Comparison of ENCODE assay signal across 14 cellular contexts in genomic region chr9:136695435-136695895, GRCh38. TPM values are rescaled to one million over a fixed set of nuclear protein-coding genes. Genes with fewer than 3 reads are reported as not detected.
DNase-seq lines count a peak whose midpoint lies in the region; ATAC-seq and TF ChIP-seq lines count a peak whose summit lies in the region.
"Had no signal": no experiment of that assay in that cellular context is flagged by ENCODE, and none has a peak within 500 bp of the region (broad histone marks: within the 10 kb centered on the region; RNA-seq: fewer than 3 reads in every experiment).

No MANE protein-coding gene starts in this region.

- peaks cover 0 to 18% (median 0%) of the 10 kb centered on the region in 11 experiments; a peak in 4 of 22 replicates for H3K27me3 ChIP-seq in BLaER1 treated with 17β-estradiol and CSF1 and Interleukin-3, amounts not matched to agents 10 nM and 100 nM
- H3K27me3 ChIP-seq in SJCRH30 = peaks cover 24% of the 10 kb centered on the region
- H3K27me3 ChIP-seq in liver (ENCODE audit: control insufficient read depth in 4 of 4, insufficient read depth in 4 of 4, low read length in 3 of 4) = no peaks in the 10 kb centered on the region

- H3K27ac ChIP-seq in BLaER1 treated with 17β-estradiol and CSF1 and Interleukin-3, amounts not matched to agents 10 nM and 100 nM = peak overlapping the region in 7 of 11 experiments; percentile 57 to 69 (median 67); a peak in 11 of 22 replicates
- H3K27ac ChIP-seq in SJCRH30 = peak overlapping the region; percentile 38
- peak overlapping the region; percentile 61 to 77 for H3K27ac ChIP-seq in liver (ENCODE audit: low read depth in 1 of 2, low read length in 2 of 2)
- H3K27ac ChIP-seq: dorsolateral prefrontal cortex had no signal

- H3K36me3 Mint-ChIP-seq in activated naive CD4-positive, alpha-beta T cell treated with anti-CD3 and anti-CD28 coated beads, Interleukin-2, amount 10 ng/mL, durations not matched to agents 7 days and 5 days = no peaks in the 10 kb centered on the region
- H3K36me3 Mint-ChIP-seq in naive thymus-derived CD8-positive, alpha-beta T cell = no peaks in the 10 kb centered on the region
- no peaks in the 10 kb centered on the region for H3K36me3 Mint-ChIP-seq in natural killer cell

- H3K9me3 Mint-ChIP-seq in activated naive CD4-positive, alpha-beta T cell treated with anti-CD3 and anti-CD28 coated beads, Interleukin-2, amount 10 ng/mL, durations not matched to agents 7 days and 5 days = no peaks in the 10 kb centered on the region
- no peaks in the 10 kb centered on the region for H3K9me3 Mint-ChIP-seq in naive thymus-derived CD8-positive, alpha-beta T cell
- no peaks in the 10 kb centered on the region for H3K9me3 Mint-ChIP-seq in natural killer cell
- H3K9me3 Mint-ChIP-seq: activated T-helper 1 cell treated with anti-CD3 and anti-CD28 coated beads, Interleukin-12 subunit alpha, Interleukin-12 subunit beta, Interleukin-2, Interleukin-4 antibody, amounts not matched to agents 30 ng/mL and 10 ng/mL and 1 ng/mL, durations not matched to agents 14 hours and 24 hours and 36 hours had no signal

- 30% methylated on average over 10 of the region's 10 CpGs for WGBS in liver

- no peaks in the 10 kb centered on the region for H3K36me3 ChIP-seq in BLaER1 treated with 17β-estradiol and CSF1 and Interleukin-3, amounts not matched to agents 10 nM and 100 nM
- H3K36me3 ChIP-seq in SJCRH30 (no peaks in the 10 kb centered on the region), liver (ENCODE audit: control insufficient read depth in 4 of 4, insufficient read depth in 3 of 4, low read depth in 1 of 4, low read length in 3 of 4) (no peaks in the 10 kb centered on the region)

- H3K4me1 ChIP-seq in BLaER1 treated with 17β-estradiol and CSF1 and Interleukin-3, amounts not matched to agents 10 nM and 100 nM = peaks cover 64 to 94% (median 85%) of the 10 kb centered on the region in 10 experiments
- peaks cover 34% of the 10 kb centered on the region for H3K4me1 ChIP-seq in SJCRH30
- H3K4me1 ChIP-seq in liver (ENCODE audit: control insufficient read depth in 4 of 4, insufficient read depth in 4 of 4, low read length in 3 of 4) = peaks cover 28 to 71% (median 63%) of the 10 kb centered on the region in 4 donors

- H3K4me2 ChIP-seq in BLaER1 treated with 17β-estradiol and CSF1 and Interleukin-3, amounts not matched to agents 10 nM and 100 nM = peak overlapping the region; percentile 53 to 97 (median 85); a peak in 21 of 22 replicates

- TF ChIP-seq CTCF in liver (IDR thresholded peaks at IDR 0.05; ENCODE audit: low read depth, low read length, missing input control) (no peak), natural killer cell (IDR thresholded peaks at IDR 0.05) (no peak)

- peak overlapping the region in 7 of 11 experiments; percentile 31 to 62 (median 43); a peak in 14 of 22 replicates for H3K9ac ChIP-seq in BLaER1 treated with 17β-estradiol and CSF1 and Interleukin-3, amounts not matched to agents 10 nM and 100 nM
- peak overlapping the region in 1 of 2 donors; percentile 52 for H3K9ac ChIP-seq in liver (ENCODE audit: low read depth in 1 of 2, low read length in 2 of 2)

- H3K27ac Mint-ChIP-seq in activated naive CD4-positive, alpha-beta T cell treated with anti-CD3 and anti-CD28 coated beads, Interleukin-2, amount 10 ng/mL, durations not matched to agents 7 days and 5 days = no peak overlapping the region
- H3K27ac Mint-ChIP-seq in naive thymus-derived CD8-positive, alpha-beta T cell = peak overlapping the region in 1 of 10 donors; percentile 6
- H3K27ac Mint-ChIP-seq in natural killer cell = no peak overlapping the region
- H3K27ac Mint-ChIP-seq: activated T-helper 1 cell treated with anti-CD3 and anti-CD28 coated beads, Interleukin-12 subunit alpha, Interleukin-12 subunit beta, Interleukin-2, Interleukin-4 antibody, amounts not matched to agents 30 ng/mL and 10 ng/mL and 1 ng/mL, durations not matched to agents 14 hours and 24 hours and 36 hours had no signal

- ATAC-seq in naive thymus-derived CD8-positive, alpha-beta T cell = no peak
- no peak for ATAC-seq in natural killer cell
- ATAC-seq: sciatic nerve had no signal

- peaks cover 4% of the 10 kb centered on the region for H3K4me1 Mint-ChIP-seq in activated naive CD4-positive, alpha-beta T cell treated with anti-CD3 and anti-CD28 coated beads, Interleukin-2, amount 10 ng/mL, durations not matched to agents 7 days and 5 days
- peaks cover 5 to 31% (median 20%) of the 10 kb centered on the region in 4 donors for H3K4me1 Mint-ChIP-seq in naive thymus-derived CD8-positive, alpha-beta T cell
- no peaks in the 10 kb centered on the region for H3K4me1 Mint-ChIP-seq in natural killer cell

- DNase-seq in NCI-H1417 (lab: John Stamatoyannopoulos, UW) = peak; percentile 39 to 98 (median 94)
- DNase-seq in SJCRH30 = peak; percentile 71 to 72
- DNase-seq in activated naive CD4-positive, alpha-beta T cell (lab: John Stamatoyannopoulos, UW) = no peak
- no peak for DNase-seq in activated naive CD4-positive, alpha-beta T cell treated with anti-CD3 and anti-CD28 coated beads, Interleukin-2, amount 10 ng/mL, durations not matched to agents 7 days and 5 days
- no peak for DNase-seq in naive thymus-derived CD8-positive, alpha-beta T cell
- no peak for DNase-seq in natural killer cell
- DNase-seq: AML-193, NCI-H1694 had no signal

- no peaks in the 10 kb centered on the region; a peak in 1 of 22 replicates for H4K20me1 ChIP-seq in BLaER1 treated with 17β-estradiol and CSF1 and Interleukin-3, amounts not matched to agents 10 nM and 100 nM

- H3K27me3 Mint-ChIP-seq in activated naive CD4-positive, alpha-beta T cell treated with anti-CD3 and anti-CD28 coated beads, Interleukin-2, amount 10 ng/mL, durations not matched to agents 7 days and 5 days = peaks cover 78% of the 10 kb centered on the region
- H3K27me3 Mint-ChIP-seq in naive thymus-derived CD8-positive, alpha-beta T cell = peaks cover 0 to 9% (median 0%) of the 10 kb centered on the region in 5 donors
- peaks cover 11 to 12% of the 10 kb centered on the region in 2 donors for H3K27me3 Mint-ChIP-seq in natural killer cell (ENCODE audit: low read depth in 2 of 2)

- peak; percentile 32 to 47 for TF ChIP-seq RAD21 in liver (IDR thresholded peaks at IDR 0.05)

- no peaks in the 10 kb centered on the region for H3K9me3 ChIP-seq in BLaER1 treated with 17β-estradiol and CSF1 and Interleukin-3, amounts not matched to agents 10 nM and 100 nM (replicated peaks in 1 of 11)
- H3K9me3 ChIP-seq in SJCRH30 (replicated peaks) (no peaks in the 10 kb centered on the region), liver (ENCODE audit: control insufficient read depth in 4 of 4, low read length in 3 of 4) (no peaks in the 10 kb centered on the region)

- POLR2A ChIA-PET in naive thymus-derived CD8-positive, alpha-beta T cell (lab: Charles Lee) = interaction anchor here (1.4 kb wide), 1 partner anchor 26 kb away, joined by 3 read pairs; no protein-coding TSS in a partner anchor

- intact Hi-C loops in natural killer cell (cut with micrococcal nuclease) = no loop called here

- CTCF ChIA-PET in activated naive CD4-positive, alpha-beta T cell treated with anti-CD3 and anti-CD28 coated beads, Interleukin-2, amount 10 ng/mL, durations not matched to agents 7 days and 5 days (lab: Charles Lee) = interaction anchor here (1.1 to 2.2 kb wide), 2 partner anchors 20 to 23 kb away, joined by 3 to 7 read pairs; no protein-coding TSS in a partner anchor

- H3K4me3 ChIP-seq in BLaER1 treated with 17β-estradiol and CSF1 and Interleukin-3, amounts not matched to agents 10 nM and 100 nM = peak overlapping the region in 1 of 10 experiments; percentile 31; a peak in 1 of 20 replicates
- H3K4me3 ChIP-seq in SJCRH30 (no peak overlapping the region), liver (ENCODE audit: low read depth in 1 of 3, low read length in 3 of 3) (no peak overlapping the region)
- H3K4me3 ChIP-seq: dorsolateral prefrontal cortex had no signal

- no peak overlapping the region for H3K4me3 Mint-ChIP-seq in activated naive CD4-positive, alpha-beta T cell treated with anti-CD3 and anti-CD28 coated beads, Interleukin-2, amount 10 ng/mL, durations not matched to agents 7 days and 5 days
- peak overlapping the region in 1 of 10 donors; percentile 65 for H3K4me3 Mint-ChIP-seq in naive thymus-derived CD8-positive, alpha-beta T cell
- H3K4me3 Mint-ChIP-seq in natural killer cell = no peak overlapping the region
- H3K4me3 Mint-ChIP-seq: activated T-helper 1 cell treated with anti-CD3 and anti-CD28 coated beads, Interleukin-12 subunit alpha, Interleukin-12 subunit beta, Interleukin-2, Interleukin-4 antibody, amounts not matched to agents 30 ng/mL and 10 ng/mL and 1 ng/mL, durations not matched to agents 14 hours and 24 hours and 36 hours had no signal

TF ChIP-seq in liver, 16 proteins besides CTCF, POLR2A, EP300 and RAD21 (continues in another document):
- no peak for TF ChIP-seq GABPA (IDR thresholded peaks at IDR 0.05 in 1 of 2, conservative IDR thresholded peaks at IDR 0.05 in 1 of 2)

RNA-seq across cellular contexts. Expression of gene AGPAT2, which starts 8.2 kb away (rescaled TPM):
- 11.2 and 11.8 TPM in 2 replicates for total RNA-seq in SJCRH30 (2014; rRNA removed; shearing (Covaris generic))
- total RNA-seq in liver (100 to 1,000 TPM in 1 of 2 donors, 10 to 100 TPM in 1; 75.1 to 213 TPM), natural killer cell (10 to 100 TPM; 10.3 to 19.4 (median 12.0) TPM)
- 100 to 1,000 TPM; 211 to 222 TPM for polyA plus RNA-seq in liver
- 1 to 10 TPM; 3.0 to 5.8 TPM for total RNA-seq in naive thymus-derived CD8-positive, alpha-beta T cell
- 10 to 100 TPM; 10.7 to 24.8 (median 14.6) TPM for polyA plus RNA-seq in naive thymus-derived CD8-positive, alpha-beta T cell

RNA-seq across cellular contexts. Expression of gene DIPK1B, which starts 16.9 kb away (rescaled TPM):
- total RNA-seq in SJCRH30 (2014; rRNA removed; shearing (Covaris generic)) = 5.0 and 6.1 TPM in 2 replicates
- total RNA-seq in liver (10 to 100 TPM in 1 of 2 donors, 1 to 10 TPM in 1; 6.4 to 19.7 TPM), natural killer cell (under 1 TPM in 2 of 3 donors, not detected in 1; 0.31 to 0.39 TPM)
- polyA plus RNA-seq in liver = 1 to 10 TPM; 2.3 to 4.1 TPM
- total RNA-seq in naive thymus-derived CD8-positive, alpha-beta T cell = 1 to 10 TPM in 1 of 2 experiments, under 1 TPM in 1; 0.58 to 1.1 TPM
- polyA plus RNA-seq in naive thymus-derived CD8-positive, alpha-beta T cell = under 1 TPM in 1 of 3 donors, not detected in 2; 0.07 TPM

RNA-seq across cellular contexts. Expression of gene EGFL7, which starts 32.7 kb away (rescaled TPM):
- total RNA-seq in SJCRH30 (2014; rRNA removed; shearing (Covaris generic)) = 0.71 and 0.81 TPM in 2 replicates
- total RNA-seq in liver (10 to 100 TPM; 34.5 to 38.5 TPM), natural killer cell (under 1 TPM; 0.28 to 0.47 (median 0.29) TPM)
- polyA plus RNA-seq in liver = 10 to 100 TPM; 32.1 to 39.7 TPM
- 1 to 10 TPM in 1 of 2 experiments, under 1 TPM in 1; 0.36 to 1.2 TPM for total RNA-seq in naive thymus-derived CD8-positive, alpha-beta T cell
- under 1 TPM in 2 of 3 donors, not detected in 1; 0.48 to 0.70 TPM for polyA plus RNA-seq in naive thymus-derived CD8-positive, alpha-beta T cell

RNA-seq across cellular contexts. Expression of gene LCN10, which starts 47.3 kb away (rescaled TPM):
- total RNA-seq in SJCRH30 (2014; rRNA removed; shearing (Covaris generic)) = 0.10 TPM in 1 of 2 replicates, not detected in the other
- total RNA-seq in liver (under 1 TPM; 0.08 to 0.14 TPM), natural killer cell (not detected)
- under 1 TPM; 0.11 to 0.12 TPM for polyA plus RNA-seq in liver
- 10 to 100 TPM; 11.0 to 11.1 TPM for total RNA-seq in naive thymus-derived CD8-positive, alpha-beta T cell
- 1 to 10 TPM in 2 of 3 donors, under 1 TPM in 1; 0.60 to 6.6 (median 3.1) TPM for polyA plus RNA-seq in naive thymus-derived CD8-positive, alpha-beta T cell

RNA-seq across cellular contexts. Expression of gene LCN6, which starts 52.9 kb away (rescaled TPM):
- total RNA-seq in SJCRH30 (2014; rRNA removed; shearing (Covaris generic)) = not detected in 2 replicates
- not detected for total RNA-seq in liver
- under 1 TPM; 0.14 to 0.32 TPM for polyA plus RNA-seq in liver
- not detected for total RNA-seq in naive thymus-derived CD8-positive, alpha-beta T cell
- polyA plus RNA-seq in naive thymus-derived CD8-positive, alpha-beta T cell = not detected
- not detected for total RNA-seq in natural killer cell
- total RNA-seq: activated T-helper 1 cell treated with anti-CD3 and anti-CD28 coated beads, Interleukin-12 subunit alpha, Interleukin-12 subunit beta, Interleukin-2, Interleukin-4 antibody, amounts not matched to agents 30 ng/mL and 10 ng/mL and 1 ng/mL, durations not matched to agents 14 hours and 24 hours and 36 hours; T-helper 2 cell treated with Interferon-gamma antibody and Interleukin-4, amounts not matched to agents 100 ng/mL and 5 ng/mL, for 36 hours had no signal

Comparison
In these comparisons a context has a peak if more than half of its experiments do, and no peak if none do; other contexts are left out.
1. DNase-seq: peak in NCI-H1417 (3 of 3) and SJCRH30 (2 of 2); none in activated naive CD4-positive, alpha-beta T cell (0 of 4), activated naive CD4-positive, alpha-beta T cell treated with anti-CD3 and anti-CD28 coated beads, Interleukin-2, amount 10 ng/mL, durations not matched to agents 7 days and 5 days (single experiment), naive thymus-derived CD8-positive, alpha-beta T cell (0 of 10) and natural killer cell (single experiment).
2. RNA of gene EGFL7, which starts 32.7 kb away (total RNA-seq): 34.5 to 38.5 TPM in liver; 0.36 to 1.2 TPM in naive thymus-derived CD8-positive, alpha-beta T cell, 0.71 to 0.81 TPM in SJCRH30 and 0.28 to 0.47 TPM in natural killer cell; every median in the first group is over 10 times any median in the second.
3. Peak in every context shown above with its lines, with median percentiles within 50 percentile points of each other: H3K27ac ChIP-seq.